Comparison of ENCODE assay signal across 1 cellular context in genomic region chr1:37845781-37846180, GRCh38.
TF ChIP-seq lines count a peak whose summit lies in the region.

No MANE protein-coding gene starts in this region.

TF ChIP-seq in GM12878, 131 proteins besides CTCF, POLR2A, EP300 and RAD21:
- no peak for TF ChIP-seq PML (IDR thresholded peaks at IDR 0.05; ENCODE audit: low read length)
- TF ChIP-seq POLR2AphosphoS2 (IDR thresholded peaks at IDR 0.05; ENCODE audit: low read depth, low read length), result no peak
- TF ChIP-seq SPI1 (IDR thresholded peaks at IDR 0.05; ENCODE audit: borderline replicate concordance, insufficient read depth, low read depth, low read length), result no peak
- TF ChIP-seq BMI1 (IDR thresholded peaks at IDR 0.05; ENCODE audit: borderline replicate concordance), result no peak
- TF ChIP-seq, protein P1, sequence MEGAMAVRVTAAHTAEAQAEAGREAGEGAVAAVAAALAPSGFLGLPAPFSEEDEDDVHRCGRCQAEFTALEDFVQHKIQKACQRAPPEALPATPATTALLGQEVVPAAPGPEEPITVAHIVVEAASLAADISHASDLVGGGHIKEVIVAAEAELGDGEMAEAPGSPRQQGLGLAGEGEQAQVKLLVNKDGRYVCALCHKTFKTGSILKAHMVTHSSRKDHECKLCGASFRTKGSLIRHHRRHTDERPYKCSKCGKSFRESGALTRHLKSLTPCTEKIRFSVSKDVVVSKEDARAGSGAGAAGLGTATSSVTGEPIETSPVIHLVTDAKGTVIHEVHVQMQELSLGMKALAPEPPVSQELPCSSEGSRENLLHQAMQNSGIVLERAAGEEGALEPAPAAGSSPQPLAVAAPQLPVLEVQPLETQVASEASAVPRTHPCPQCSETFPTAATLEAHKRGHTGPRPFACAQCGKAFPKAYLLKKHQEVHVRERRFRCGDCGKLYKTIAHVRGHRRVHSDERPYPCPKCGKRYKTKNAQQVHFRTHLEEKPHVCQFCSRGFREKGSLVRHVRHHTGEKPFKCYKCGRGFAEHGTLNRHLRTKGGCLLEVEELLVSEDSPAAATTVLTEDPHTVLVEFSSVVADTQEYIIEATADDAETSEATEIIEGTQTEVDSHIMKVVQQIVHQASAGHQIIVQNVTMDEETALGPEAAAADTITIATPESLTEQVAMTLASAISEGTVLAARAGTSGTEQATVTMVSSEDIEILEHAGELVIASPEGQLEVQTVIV (IDR thresholded peaks at IDR 0.05; ENCODE audit: borderline replicate concordance, partially characterized antibody), result no peak
- TF ChIP-seq ZNF384 (IDR thresholded peaks at IDR 0.05; ENCODE audit: borderline replicate concordance, low read depth, low read length), result no peak
- no peak for TF ChIP-seq KLF5 (IDR thresholded peaks at IDR 0.05; ENCODE audit: partially characterized antibody)
- TF ChIP-seq PKNOX1 (IDR thresholded peaks at IDR 0.05), result no peak
